ENCODE assay signal across 21 cellular contexts in the genomic region with DNA sequence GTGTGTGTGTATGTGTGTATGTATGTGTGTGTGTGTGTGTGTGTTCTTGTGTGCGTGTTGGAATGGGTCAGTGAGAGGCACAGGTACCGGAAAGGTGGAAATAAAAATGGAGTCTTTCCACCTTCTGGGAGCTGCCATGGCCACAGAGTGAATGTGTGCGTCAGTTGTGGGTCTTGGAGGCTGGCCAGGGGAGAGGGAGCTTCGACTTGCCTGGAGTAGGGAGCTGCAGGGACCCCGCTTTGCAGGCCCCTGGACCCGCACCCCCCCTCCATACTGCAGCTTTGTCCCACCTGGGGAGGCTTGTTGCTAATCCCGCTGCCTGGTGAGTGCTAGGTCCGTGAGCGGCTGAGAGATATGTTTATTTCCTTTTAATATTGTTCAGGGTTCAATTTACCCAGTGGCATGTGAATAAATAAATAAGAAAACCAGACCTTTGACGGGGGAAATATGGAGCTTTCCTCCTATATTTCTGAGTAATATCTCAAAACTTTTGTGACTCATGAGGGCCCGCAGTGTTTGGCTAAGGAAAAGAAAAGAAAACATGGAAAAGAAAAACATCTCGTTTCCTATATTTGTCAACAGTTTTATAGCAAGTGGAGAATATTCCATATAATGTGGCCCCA. TPM values are rescaled to one million over a fixed set of nuclear protein-coding genes. Genes with fewer than 3 reads are reported as not detected.
DNase-seq lines count a peak whose midpoint lies in the region; ATAC-seq, FAIRE-seq and TF ChIP-seq lines count a peak whose summit lies in the region.
"Had no signal": no experiment of that assay in that cellular context is flagged by ENCODE, and none has a peak within 500 bp of the region (broad histone marks: within the 10 kb centered on the region; RNA-seq: fewer than 3 reads in every experiment).

No MANE protein-coding gene starts in this region.

- no peaks in the 10 kb centered on the region for H3K27me3 ChIP-seq in CD8-positive, alpha-beta T cell (ENCODE audit: insufficient read depth, low read length)
- peaks cover 8% of the 10 kb centered on the region for H3K27me3 ChIP-seq in astrocyte (ENCODE audit: insufficient read depth, low read length)
- H3K27me3 ChIP-seq: testis had no signal

- no peak for TF ChIP-seq CTCF in CD8-positive, alpha-beta T cell (IDR thresholded peaks at IDR 0.05)
- TF ChIP-seq CTCF in astrocyte (IDR thresholded peaks at IDR 0.05; ENCODE audit: insufficient read depth, low read depth, low read length) (no peak), foreskin fibroblast (IDR thresholded peaks at IDR 0.05; ENCODE audit: low read depth, low read length) (no peak)

- no peak for TF ChIP-seq POLR2A in erythroblast (IDR thresholded peaks at IDR 0.05; ENCODE audit: low read length)

- H3K27me3 Mint-ChIP-seq in CD8-positive, alpha-beta T cell (ENCODE audit: low read depth): no peaks in the 10 kb centered on the region
- H3K27me3 Mint-ChIP-seq in astrocyte (ENCODE audit: low read depth, unreplicated experiment): peaks cover 43% of the 10 kb centered on the region

- POLR2A ChIA-PET in CD8-positive, alpha-beta T cell (lab: Charles Lee): interaction anchor here (1.1 to 1.3 kb wide), 2 partner anchors 21 to 24 kb away, joined by 3 to 4 read pairs; no protein-coding TSS in a partner anchor

- H4K20me1 ChIP-seq in astrocyte (ENCODE audit: insufficient read depth, low read length): peaks cover 5% of the 10 kb centered on the region

- H3K4me1 ChIP-seq in CD8-positive, alpha-beta T cell (ENCODE audit: insufficient read depth, low read length): peaks cover 19% of the 10 kb centered on the region
- H3K4me1 ChIP-seq in astrocyte (ENCODE audit: insufficient read depth, low read length): peaks cover 18% of the 10 kb centered on the region
- H3K4me1 ChIP-seq: heart left ventricle, pancreas, testis had no signal

- H3K4me2 ChIP-seq in astrocyte (ENCODE audit: low read length): peak overlapping the region; percentile 77

- H3K27ac ChIP-seq in CD8-positive, alpha-beta T cell (ENCODE audit: low read depth, low read length): no peak overlapping the region
- H3K27ac ChIP-seq in astrocyte (ENCODE audit: low read depth, low read length): no peak overlapping the region
- H3K27ac ChIP-seq: heart left ventricle, pancreas, testis had no signal

- intact Hi-C loops in CD8-positive, alpha-beta T cell (cut with DNase I, micrococcal nuclease): loop anchor here in 1 of 2 experiments (5.0 kb wide), 1 partner anchor 37 kb away; no protein-coding TSS in a partner anchor

- peaks cover 72% of the 10 kb centered on the region for H3K4me1 Mint-ChIP-seq in CD8-positive, alpha-beta T cell (ENCODE audit: low read depth)
- peaks cover 13% of the 10 kb centered on the region for H3K4me1 Mint-ChIP-seq in astrocyte (ENCODE audit: low read depth, unreplicated experiment)

- H2AFZ ChIP-seq in astrocyte (ENCODE audit: low read depth, low read length): no peak overlapping the region

- H3K36me3 ChIP-seq in CD8-positive, alpha-beta T cell (ENCODE audit: insufficient read depth, low read length): no peaks in the 10 kb centered on the region
- H3K36me3 ChIP-seq in astrocyte (ENCODE audit: insufficient read depth, low read length): no peaks in the 10 kb centered on the region
- H3K36me3 ChIP-seq: heart left ventricle, pancreas had no signal

- H3K79me2 ChIP-seq in astrocyte (ENCODE audit: insufficient read depth, low read length): no peaks in the 10 kb centered on the region

- H3K9me3 Mint-ChIP-seq in CD8-positive, alpha-beta T cell: no peaks in the 10 kb centered on the region
- no peaks in the 10 kb centered on the region for H3K9me3 Mint-ChIP-seq in astrocyte (ENCODE audit: unreplicated experiment)
- H3K9me3 Mint-ChIP-seq: activated B cell treated with CpG ODN at 0.5 μM for 24 hours; activated T-helper 2 cell treated with anti-CD3 and anti-CD28 coated beads, Interferon-gamma antibody, Interleukin-2, Interleukin-4, amounts not matched to agents 10 μg/mL and 5 μg/mL and 100 μg/mL, durations not matched to agents 14 hours and 24 hours and 36 hours; naive thymus-derived CD4-positive, alpha-beta T cell; T-helper 1 cell treated with Interleukin-12 subunit alpha and Interleukin-12 subunit beta and Interleukin-4 antibody, amounts not matched to agents 30 μg/mL and 1 μg/mL, for 36 hours had no signal

- H3K27ac Mint-ChIP-seq in CD8-positive, alpha-beta T cell: peak overlapping the region; percentile 71
- H3K27ac Mint-ChIP-seq in astrocyte (ENCODE audit: unreplicated experiment): no peak overlapping the region
- H3K27ac Mint-ChIP-seq: activated B cell treated with CpG ODN at 0.5 μM for 24 hours; activated T-helper 2 cell treated with anti-CD3 and anti-CD28 coated beads, Interferon-gamma antibody, Interleukin-2, Interleukin-4, amounts not matched to agents 10 μg/mL and 5 μg/mL and 100 μg/mL, durations not matched to agents 14 hours and 24 hours and 36 hours; T-helper 1 cell treated with Interleukin-12 subunit alpha and Interleukin-12 subunit beta and Interleukin-4 antibody, amounts not matched to agents 30 μg/mL and 1 μg/mL, for 36 hours had no signal

- peaks cover 51% of the 10 kb centered on the region for H3K36me3 Mint-ChIP-seq in CD8-positive, alpha-beta T cell
- H3K36me3 Mint-ChIP-seq in astrocyte (ENCODE audit: low read depth, unreplicated experiment): no peaks in the 10 kb centered on the region

- peak overlapping the region; percentile 13 for H3K9ac ChIP-seq in astrocyte (ENCODE audit: low read length)

- no peak for DNase-seq in CD8-positive, alpha-beta T cell
- DNase-seq in HS-5 (ENCODE audit: low read depth) (peak; percentile 25), astrocyte (ENCODE audit: low read depth) (peak; percentile 42), foreskin fibroblast (peak; percentile 26 to 65), COLO829 (ENCODE audit: low spot score) (no peak), erythroblast (lab: John Stamatoyannopoulos, UW) (no peak)
- DNase-seq: activated B cell treated with CpG ODN at 0.5 μM for 24 hours; H7; islet precursor cell; naive thymus-derived CD4-positive, alpha-beta T cell; NCI-H1436 treated with DMSO at 0.1 percent for 48 hours; NCI-H345; pancreas; Right ventricle myocardium superior; testis had no signal

- no peak overlapping the region for H3K4me3 Mint-ChIP-seq in CD8-positive, alpha-beta T cell
- H3K4me3 Mint-ChIP-seq in astrocyte (ENCODE audit: unreplicated experiment): no peak overlapping the region
- H3K4me3 Mint-ChIP-seq: activated B cell treated with CpG ODN at 0.5 μM for 24 hours; naive thymus-derived CD4-positive, alpha-beta T cell; T-helper 1 cell treated with Interleukin-12 subunit alpha and Interleukin-12 subunit beta and Interleukin-4 antibody, amounts not matched to agents 30 μg/mL and 1 μg/mL, for 36 hours had no signal

- CTCF ChIA-PET in CD8-positive, alpha-beta T cell (lab: Charles Lee): interaction anchor here (1.2 to 2.1 kb wide), 2 partner anchors 8 to 39 kb away, joined by 3 to 7 read pairs; no protein-coding TSS in a partner anchor

- FAIRE-seq in astrocyte (lab: Jason Lieb, UNC): no peak
- FAIRE-seq: colon, pancreas had no signal

- H3K9me3 ChIP-seq in CD8-positive, alpha-beta T cell (ENCODE audit: low read length): no peaks in the 10 kb centered on the region
- peaks cover 4% of the 10 kb centered on the region for H3K9me3 ChIP-seq in astrocyte (ENCODE audit: insufficient read depth, low read depth, low read length)
- H3K9me3 ChIP-seq: heart left ventricle, pancreas, testis had no signal

- no peak for ATAC-seq in CD8-positive, alpha-beta T cell
- ATAC-seq in HG02588 (IDR thresholded peaks at IDR 0.05; ENCODE audit: unreplicated experiment) (no peak), GM18517 (IDR thresholded peaks at IDR 0.05; ENCODE audit: unreplicated experiment) (no peak)
- ATAC-seq: heart left ventricle; naive thymus-derived CD4-positive, alpha-beta T cell; pancreas had no signal

- H3K4me3 ChIP-seq in CD8-positive, alpha-beta T cell (ENCODE audit: low read depth, low read length): no peak overlapping the region
- peak overlapping the region; percentile 41 for H3K4me3 ChIP-seq in astrocyte (ENCODE audit: insufficient read depth, low read depth, low read length)
- no peak overlapping the region for H3K4me3 ChIP-seq in foreskin fibroblast (ENCODE audit: low read depth in 1 of 2, low read length in 2 of 2)
- H3K4me3 ChIP-seq: heart left ventricle, pancreas, testis had no signal

RNA-seq across cellular contexts. Expression of gene CCDC167, which starts 24.4 kb away (rescaled TPM):
- total RNA-seq in CD8-positive, alpha-beta T cell: 1 to 10 TPM; 5.4 to 6.2 TPM
- total RNA-seq in astrocyte: 24.0 and 31.9 TPM in 2 replicates

Comparison
In these comparisons a context has a peak if more than half of its experiments do, and no peak if none do; other contexts are left out.
1. DNase-seq: peak in HS-5 (single experiment), astrocyte (single experiment) and foreskin fibroblast (2 of 2); none in CD8-positive, alpha-beta T cell (0 of 7), COLO829 (single experiment) and erythroblast (0 of 2).